Comparison of ENCODE assay signal across 19 cellular contexts in genomic region chr11:83663984-83664383, GRCh38.
DNase-seq lines count a peak whose midpoint lies in the region; ATAC-seq and TF ChIP-seq lines count a peak whose summit lies in the region.
"Had no signal": no experiment of that assay in that cellular context is flagged by ENCODE, and none has a peak within 500 bp of the region (broad histone marks: within the 10 kb centered on the region; RNA-seq: fewer than 3 reads in every experiment).

No MANE protein-coding gene starts in this region.

- POLR2A ChIA-PET in A673 (lab: Charles Lee; ENCODE audit: low non-redundant PET): no interaction called here

- no peak overlapping the region for H3K4me2 ChIP-seq in neural cell (ENCODE audit: low read length)
- H3K4me2 ChIP-seq: BLaER1 treated with 17β-estradiol and CSF1 and Interleukin-3, amounts not matched to agents 10 nM and 100 nM had no signal

- H3K79me2 ChIP-seq in neural cell (replicated peaks; ENCODE audit: insufficient read depth, low read length): peaks cover 84% of the 10 kb centered on the region

- CTCF ChIA-PET in A673 (lab: Charles Lee): no interaction called here

- H3K4me3 ChIP-seq in left ventricle myocardium inferior (no peak overlapping the region), A673 (ENCODE audit: low read depth, low read length, poor library complexity, severe bottlenecking) (no peak overlapping the region), neural cell (ENCODE audit: low read length) (no peak overlapping the region)
- H3K4me3 ChIP-seq: BLaER1 treated with 17β-estradiol and CSF1 and Interleukin-3, amounts not matched to agents 10 nM and 100 nM; HAP-1 had no signal

- intact Hi-C loops in Right ventricle myocardium inferior (cut with DNase I) (no loop called here), left ventricle myocardium inferior (cut with micrococcal nuclease) (no loop called here), A673 (cut with micrococcal nuclease; ENCODE audit: unreplicated experiment) (no loop called here), left ventricle myocardium superior (cut with micrococcal nuclease) (no loop called here)

- H2AFZ ChIP-seq in neural cell (ENCODE audit: low read depth, low read length): no peak overlapping the region

- no peaks in the 10 kb centered on the region for H3K9me3 ChIP-seq in left ventricle myocardium inferior (replicated peaks)
- H3K9me3 ChIP-seq in A673 (ENCODE audit: low read depth, low read length, poor library complexity, severe bottlenecking): no peaks in the 10 kb centered on the region
- H3K9me3 ChIP-seq in neural cell (ENCODE audit: low read length): no peaks in the 10 kb centered on the region
- H3K9me3 ChIP-seq: BE2C; BLaER1 treated with 17β-estradiol and CSF1 and Interleukin-3, amounts not matched to agents 10 nM and 100 nM; Caco-2; HAP-1 had no signal

- H3K27ac ChIP-seq in left ventricle myocardium inferior (replicated peaks): no peak overlapping the region
- peak overlapping the region; percentile 6 for H3K27ac ChIP-seq in A673 (ENCODE audit: low read depth, low read length, poor library complexity, severe bottlenecking)
- H3K27ac ChIP-seq in neural cell (ENCODE audit: low read length): peak overlapping the region; percentile 60
- H3K27ac ChIP-seq: 22Rv1; BLaER1 treated with 17β-estradiol and CSF1 and Interleukin-3, amounts not matched to agents 10 nM and 100 nM had no signal

- TF ChIP-seq EP300 in neural cell (conservative IDR thresholded peaks at IDR 0.05; ENCODE audit: poor library complexity, severe bottlenecking): no peak

- no peaks in the 10 kb centered on the region for H3K27me3 ChIP-seq in left ventricle myocardium inferior (ENCODE audit: low read depth)
- H3K27me3 ChIP-seq in A673 (replicated peaks; ENCODE audit: insufficient read depth, low read depth, low read length, poor library complexity): no peaks in the 10 kb centered on the region
- no peaks in the 10 kb centered on the region for H3K27me3 ChIP-seq in neural cell (ENCODE audit: insufficient read depth, low read depth, low read length)
- H3K27me3 ChIP-seq: BE2C; BLaER1 treated with 17β-estradiol and CSF1 and Interleukin-3, amounts not matched to agents 10 nM and 100 nM had no signal

- H3K9me2 ChIP-seq in neural cell (ENCODE audit: insufficient read depth, low read length): no peaks in the 10 kb centered on the region

- peak; percentile 85 for ATAC-seq in Right ventricle myocardium inferior
- ATAC-seq in left ventricle myocardium superior: peak; percentile 94

- no peak for DNase-seq in Right ventricle myocardium inferior (ENCODE audit: missing footprints)
- DNase-seq in left ventricle myocardium inferior: no peak
- DNase-seq in A673 (ENCODE audit: low spot score): no peak
- no peak for DNase-seq in left ventricle myocardium superior
- DNase-seq in NCI-H510A (lab: John Stamatoyannopoulos, UW): no peak
- no peak for DNase-seq in stimulated activated CD4-positive, alpha-beta T cell treated with anti-CD3 and anti-CD28 coated beads, Interleukin-4, amount 100 ng/mL, for 24 hours
- DNase-seq: ACHN; AML-193; BE2C; Caco-2; CD4-positive, alpha-beta memory T cell; DMS153; DND-41; GOT3; HFFc6 had no signal

- H3K4me1 ChIP-seq in left ventricle myocardium inferior (peaks cover 21% of the 10 kb centered on the region), A673 (ENCODE audit: insufficient read depth, low read length, poor library complexity, severe bottlenecking) (peaks cover 73% of the 10 kb centered on the region)
- H3K4me1 ChIP-seq: BE2C; BLaER1 treated with 17β-estradiol and CSF1 and Interleukin-3, amounts not matched to agents 10 nM and 100 nM; HAP-1 had no signal

- no peak overlapping the region for H3K9ac ChIP-seq in neural cell (ENCODE audit: low read length)
- H3K9ac ChIP-seq: BLaER1 treated with 17β-estradiol and CSF1 and Interleukin-3, amounts not matched to agents 10 nM and 100 nM had no signal

- BruUV-seq in A673 (replicated peaks; lab: Mats Ljungman, UMichigan): no TSS peak

- no peaks in the 10 kb centered on the region for H3F3A ChIP-seq in neural cell (ENCODE audit: insufficient read depth, low read length, poor library complexity, severe bottlenecking)

- H3K36me3 ChIP-seq in left ventricle myocardium inferior: no peaks in the 10 kb centered on the region
- H3K36me3 ChIP-seq in A673 (ENCODE audit: insufficient read depth, low read length, poor library complexity, severe bottlenecking): peaks cover 54% of the 10 kb centered on the region
- H3K36me3 ChIP-seq in neural cell (ENCODE audit: insufficient read depth, low read length): no peaks in the 10 kb centered on the region
- H3K36me3 ChIP-seq: BE2C; BLaER1 treated with 17β-estradiol and CSF1 and Interleukin-3, amounts not matched to agents 10 nM and 100 nM; HAP-1 had no signal

- H4K20me1 ChIP-seq in neural cell (ENCODE audit: insufficient read depth): no peaks in the 10 kb centered on the region
- H4K20me1 ChIP-seq: BLaER1 treated with 17β-estradiol and CSF1 and Interleukin-3, amounts not matched to agents 10 nM and 100 nM had no signal

- no peak for TF ChIP-seq RAD21 in neural cell (conservative IDR thresholded peaks at IDR 0.05)

- no peak for TF ChIP-seq CTCF in left ventricle myocardium inferior (IDR thresholded peaks at IDR 0.05; ENCODE audit: borderline replicate concordance)
- no peak for TF ChIP-seq CTCF in A673 (conservative IDR thresholded peaks at IDR 0.05; ENCODE audit: low read depth, low read length)
- TF ChIP-seq CTCF in neural cell (IDR thresholded peaks at IDR 0.05; ENCODE audit: poor library complexity, severe bottlenecking): no peak

TF ChIP-seq in neural cell, 6 proteins besides CTCF, POLR2A, EP300 and RAD21:
- no peak for TF ChIP-seq EZH2 (IDR thresholded peaks at IDR 0.05; ENCODE audit: borderline replicate concordance, insufficient read depth, low read length, poor library complexity, severe bottlenecking)
- no peak for TF ChIP-seq POLR2AphosphoS5 (IDR thresholded peaks at IDR 0.05)
- no peak for TF ChIP-seq TAF1 (IDR thresholded peaks at IDR 0.05; ENCODE audit: low read depth)
